ENCODE assay signal across 11 cellular contexts in the genomic region with DNA sequence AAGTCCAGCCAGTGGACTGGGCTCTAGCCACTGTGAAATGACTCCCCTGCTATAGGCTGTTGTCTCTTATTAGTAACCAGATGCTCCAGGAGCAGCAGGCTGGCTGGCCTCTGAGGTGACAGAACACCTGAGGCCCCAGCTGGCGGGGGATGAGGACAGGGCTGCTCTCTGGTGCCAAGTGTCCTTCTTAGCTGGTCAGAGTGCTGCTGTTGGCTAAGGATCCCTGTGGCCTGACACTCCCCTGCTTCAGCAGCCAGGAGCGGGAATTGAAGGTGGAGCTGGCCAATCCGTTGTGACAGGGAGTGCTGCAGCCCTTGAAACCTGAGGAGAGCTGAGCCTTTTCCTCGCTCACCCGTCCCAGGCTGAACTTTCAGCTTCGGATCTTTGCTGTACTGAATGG. TPM values are rescaled to one million over a fixed set of nuclear protein-coding genes. Genes with fewer than 3 reads are reported as not detected.
DNase-seq lines count a peak whose midpoint lies in the region; ATAC-seq and TF ChIP-seq lines count a peak whose summit lies in the region.
"Had no signal": no experiment of that assay in that cellular context is flagged by ENCODE, and none has a peak within 500 bp of the region (broad histone marks: within the 10 kb centered on the region; RNA-seq: fewer than 3 reads in every experiment).

No MANE protein-coding gene starts in this region.

- DNase-seq in NCI-H187 (lab: John Stamatoyannopoulos, UW) (peak; percentile 35 to 40), NCI-H187 treated with DMSO at 0.1 percent for 48 hours (lab: John Stamatoyannopoulos, UW) (no peak), Panc1 (ENCODE audit: low read depth, low spot score) (no peak), right cardiac atrium (peak; percentile 34 to 73 (median 66)), stomach (peak; percentile 31), 8988T (no peak), NOMO-1 (lab: John Stamatoyannopoulos, UW; ENCODE audit: unreplicated experiment in 2 of 2) (no peak), GM20000 (ENCODE audit: low spot score) (no peak)
- DNase-seq: activated naive CD4-positive, alpha-beta T cell treated with anti-CD3 and anti-CD28 coated beads for 36 hours had no signal

- H3K4me1 ChIP-seq in Panc1 (ENCODE audit: control insufficient read depth, insufficient read depth, low read length), result no peaks in the 10 kb centered on the region
- no peaks in the 10 kb centered on the region for H3K4me1 ChIP-seq in right cardiac atrium (ENCODE audit: control insufficient read depth, insufficient read depth, low read length)
- H3K4me1 ChIP-seq in stomach, result no peaks in the 10 kb centered on the region

- no peak for TF ChIP-seq CTCF in Panc1 (IDR thresholded peaks at IDR 0.05)
- TF ChIP-seq CTCF in stomach (IDR thresholded peaks at IDR 0.05), result no peak
- TF ChIP-seq CTCF in GM20000 (IDR thresholded peaks at IDR 0.05; ENCODE audit: extremely low read depth, missing control alignments), result no peak

- WGBS in right cardiac atrium, result 21% methylated on average over 6 of the region's 6 CpGs
- WGBS in stomach, 5 donors, result 14 to 47% (median 28%) methylated on average over 1 to 6 of the region's 6 CpGs

- H3K36me3 ChIP-seq in Panc1 (ENCODE audit: control insufficient read depth, insufficient read depth, low read length) (no peaks in the 10 kb centered on the region), stomach (no peaks in the 10 kb centered on the region)

- H3K9me3 ChIP-seq in Panc1 (ENCODE audit: control insufficient read depth, insufficient read depth, low read depth, low read length), result no peaks in the 10 kb centered on the region
- H3K9me3 ChIP-seq in right cardiac atrium (ENCODE audit: control insufficient read depth, low read length), result no peaks in the 10 kb centered on the region
- H3K9me3 ChIP-seq in stomach, result no peaks in the 10 kb centered on the region

- no peak for TF ChIP-seq POLR2A in stomach (IDR thresholded peaks at IDR 0.05)

- 0 out of 2 replicates have a peak, but pooled peaks cover 2% of the 10 kb centered on the region for H3K27me3 ChIP-seq in Panc1 (ENCODE audit: control insufficient read depth, insufficient read depth, low read length)
- H3K27me3 ChIP-seq in right cardiac atrium (ENCODE audit: control insufficient read depth, insufficient read depth), result no peaks in the 10 kb centered on the region
- H3K27me3 ChIP-seq in stomach, result peaks cover 0 to 6% (median 0%) of the 10 kb centered on the region in 3 donors

- no peak overlapping the region for H3K4me3 ChIP-seq in Panc1 (ENCODE audit: low read depth in 2 of 2, low read length in 2 of 2)
- no peak overlapping the region for H3K4me3 ChIP-seq in right cardiac atrium (ENCODE audit: low read length)
- H3K4me3 ChIP-seq in stomach, result no peak overlapping the region

- no peak for TF ChIP-seq EP300 in stomach (IDR thresholded peaks at IDR 0.05)

- no peak overlapping the region for H3K27ac ChIP-seq in Panc1 (ENCODE audit: low read length)
- H3K27ac ChIP-seq in right cardiac atrium (ENCODE audit: low read length), result peak overlapping the region; percentile 6
- no peak overlapping the region for H3K27ac ChIP-seq in stomach

- ATAC-seq in Panc1 (peak; percentile 58; the same call in 1 of the 2 replicates), right cardiac atrium (peak; percentile 68 to 83)

- in situ Hi-C loops in Panc1 (cut with HindIII; ENCODE audit: low pct_unique_long_range_greater_than_20kb, low sequenced_read_pairs), result no loop called here

- BruUV-seq in Panc1 (replicated peaks; lab: Mats Ljungman, UMichigan), result no TSS peak

- POLR2A ChIA-PET in Panc1 (lab: Charles Lee), result no interaction called here

- intact Hi-C loops in Panc1 (cut with micrococcal nuclease; ENCODE audit: unreplicated experiment) (no loop called here), right cardiac atrium (cut with DNase I) (no loop called here), stomach (cut with DNase I; ENCODE audit: low total_unique reads) (no loop called here)

- CTCF ChIA-PET in Panc1 (lab: Charles Lee), result no interaction called here

RNA-seq across cellular contexts. Expression of a gene that starts 30.7 kb away (rescaled TPM):
- total RNA-seq in Panc1 (2021; ENCODE audit: unreplicated experiment) (1.6 TPM), right cardiac atrium (10 to 100 TPM in 1 of 4 donors, 1 to 10 TPM in 3; 1.3 to 11.8 (median 6.6) TPM), stomach (10 to 100 TPM in 1 of 5 donors, 1 to 10 TPM in 2, under 1 TPM in 1, not detected in 1; 0.14 to 15.6 (median 2.2) TPM)
- polyA plus RNA-seq in Panc1 (2012; ENCODE audit: insufficient read length), result 1.4 TPM
- polyA plus RNA-seq in right cardiac atrium (3.6 TPM), stomach (1 to 10 TPM in 1 of 3 donors, under 1 TPM in 2; 0.55 to 1.4 (median 0.76) TPM)
- total RNA-seq: A673, LHCN-M2 had no signal

RNA-seq across cellular contexts. Expression of a gene that starts 45.8 kb away (rescaled TPM):
- total RNA-seq in Panc1 (2021; ENCODE audit: unreplicated experiment), result 9.1 TPM
- polyA plus RNA-seq in Panc1 (2012; ENCODE audit: insufficient read length), result 5.6 TPM
- total RNA-seq in right cardiac atrium, result under 1 TPM in 2 of 4 donors, not detected in 2; 0.37 to 0.82 TPM
- 0.34 TPM for polyA plus RNA-seq in right cardiac atrium
- total RNA-seq in stomach, result 100 to 1,000 TPM in 1 of 5 donors, 10 to 100 TPM in 2, 1 to 10 TPM in 1, not detected in 1; 6.5 to 203 (median 26.5) TPM
- 10 to 100 TPM; 13.5 to 39.0 (median 20.0) TPM for polyA plus RNA-seq in stomach

Comparison
In these comparisons a context has a peak if more than half of its experiments do, and no peak if none do; other contexts are left out.
1. DNase-seq: peak in NCI-H187 (2 of 2), right cardiac atrium (3 of 3) and stomach (single experiment); none in NCI-H187 treated with DMSO at 0.1 percent for 48 hours (single experiment), Panc1 (single experiment), 8988T (single experiment), NOMO-1 (0 of 2) and GM20000 (single experiment).